8 cellular contexts compared by ENCODE assay signal in the genomic region with DNA sequence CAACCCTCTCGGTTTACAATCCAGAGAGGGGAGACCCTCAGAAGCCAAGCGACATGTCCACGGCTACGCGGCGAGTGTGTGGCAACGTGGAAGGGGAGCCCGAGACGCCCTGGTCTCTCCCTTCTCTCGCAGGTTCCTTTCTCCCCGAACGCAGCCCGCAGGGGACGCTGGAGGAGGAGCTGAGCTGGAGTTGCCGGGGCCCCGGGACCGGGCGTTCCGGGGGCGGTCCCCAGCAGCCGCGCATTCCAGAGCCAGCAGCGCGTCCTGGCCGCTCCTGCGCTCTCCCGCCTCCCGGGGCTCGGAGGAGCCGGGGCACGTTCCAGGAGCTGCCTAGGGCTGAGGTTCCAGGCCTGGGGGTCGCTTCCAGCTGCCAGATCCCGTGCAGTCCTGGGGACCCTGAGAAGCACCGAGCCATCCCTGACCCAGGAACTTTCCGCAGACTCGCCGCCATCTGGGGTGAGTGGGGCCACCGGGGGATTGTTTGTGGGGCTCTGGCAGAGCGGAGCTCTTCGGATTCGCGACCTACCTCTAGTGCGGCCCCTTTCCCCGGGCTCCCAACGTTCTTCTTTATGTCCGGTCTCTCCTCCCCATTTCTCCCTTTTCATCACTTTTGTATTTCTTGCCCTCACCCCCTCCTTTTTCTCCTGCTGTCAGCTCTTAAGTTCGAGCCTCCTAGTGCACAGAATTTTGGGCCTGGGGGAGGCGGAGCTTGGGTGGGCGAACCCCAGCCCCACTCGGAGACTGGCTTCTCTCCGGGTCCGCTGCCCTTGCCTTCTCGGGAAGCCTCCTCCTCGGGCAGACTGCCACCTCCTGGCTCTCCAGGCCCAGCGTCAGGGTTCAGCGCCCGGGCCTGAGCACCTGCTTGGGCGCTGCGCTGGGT. TPM values are rescaled to one million over a fixed set of nuclear protein-coding genes. Genes with fewer than 3 reads are reported as not detected.
A peak's percentile ranks its signal among the peaks of the same experiment; 100 is the strongest.
DNase-seq lines count a peak whose midpoint lies in the region; ATAC-seq, FAIRE-seq and TF ChIP-seq lines count a peak whose summit lies in the region.

TSS of gene SMIM3 (plus strand) at position 241 of the 880 bp plus-strand sequence. CDS start 16,684 bp downstream, outside the sequence.

- ATAC-seq in GM21367 (IDR thresholded peaks at IDR 0.05; ENCODE audit: unreplicated experiment): peak; percentile 26
- ATAC-seq in HG03571 (IDR thresholded peaks at IDR 0.05; ENCODE audit: unreplicated experiment): no peak

- peak; percentile 63 for TF ChIP-seq CTCF in C4-2B (conservative IDR thresholded peaks at IDR 0.05)
- peak; percentile 28; the same call in 1 of the 2 replicates for TF ChIP-seq CTCF in WI38 (IDR thresholded peaks at IDR 0.05; ENCODE audit: low read depth, low read length)
- TF ChIP-seq CTCF in bronchial epithelial cell (IDR thresholded peaks at IDR 0.05; ENCODE audit: insufficient read depth, low read length, severe bottlenecking): peak; percentile 67
- peak in 8 of 11 experiments; percentile 11 to 66 (median 51) for TF ChIP-seq CTCF in spleen (IDR thresholded peaks at IDR 0.05 in 8 of 11, conservative IDR thresholded peaks at IDR 0.05 in 3 of 11)

- 1 to 2% (median 1%) methylated on average over 34 to 59 of the region's 59 CpGs for WGBS in spleen, 5 donors

- peaks cover 26 to 66% (median 55%) of the 10 kb centered on the region in 6 donors for H3K4me1 ChIP-seq in spleen

- H3K4me3 ChIP-seq in WI38 (ENCODE audit: low read depth, low read length) (peak within 1 kb of the TSS; percentile 78), bronchial epithelial cell (ENCODE audit: low read depth, low read length) (peak within 1 kb of the TSS; percentile 72), spleen (peak within 1 kb of the TSS; percentile 46 to 74 (median 65))

- H3K27ac ChIP-seq in C4-2B (peak within 1 kb of the TSS; percentile 37; the same call in 1 of the 2 replicates), spleen (peak within 1 kb of the TSS; percentile 64 to 96 (median 88))

- no peaks in the 10 kb centered on the region for H3K36me3 ChIP-seq in bronchial epithelial cell (ENCODE audit: control insufficient read depth, insufficient read depth, low read length)
- no peaks in the 10 kb centered on the region for H3K36me3 ChIP-seq in spleen

- peak in 1 of 3 donors; percentile 21 for TF ChIP-seq POLR2A in spleen (IDR thresholded peaks at IDR 0.05)

- no peak for FAIRE-seq in bronchial epithelial cell (lab: Jason Lieb, UNC)

- intact Hi-C loops in spleen (cut with DNase I; ENCODE audit: low total_unique reads): no loop called here

- H3K9me3 ChIP-seq in spleen: no peaks in the 10 kb centered on the region

- DNase-seq in MV-4-11 (lab: John Stamatoyannopoulos, UW) (peak; percentile 48), bronchial epithelial cell (ENCODE audit: low read depth) (peak; percentile 44), inferior parietal cortex (ENCODE audit: extremely low spot score) (peak; percentile 30), spleen (peak; percentile 94)

- H3K27me3 ChIP-seq in bronchial epithelial cell (ENCODE audit: control insufficient read depth, insufficient read depth, low read length): no peaks in the 10 kb centered on the region
- peaks cover 0 to 21% (median 0%) of the 10 kb centered on the region in 7 donors for H3K27me3 ChIP-seq in spleen (replicated peaks in 1 of 7)

RNA-seq across cellular contexts. Expression of gene SMIM3, which starts in this region (rescaled TPM):
- total RNA-seq in bronchial epithelial cell: 3.4 and 3.7 TPM in 2 replicates
- 10 to 100 TPM; 11.6 to 59.7 (median 36.3) TPM for total RNA-seq in spleen
- polyA plus RNA-seq in spleen: 10 to 100 TPM in 2 of 3 donors, 1 to 10 TPM in 1; 8.8 to 12.9 (median 12.2) TPM

Comparison
In these comparisons a context has a peak if more than half of its experiments do, and no peak if none do; other contexts are left out.
1. DNase-seq: peak in every context shown above with its lines; median percentile 94 in spleen; 48 in MV-4-11; 44 in bronchial epithelial cell; 30 in inferior parietal cortex.